ENCODE assay signal across 15 cellular contexts in genomic region chr1:246139745-246140182, GRCh38.
DNase-seq lines count a peak whose midpoint lies in the region; ATAC-seq and TF ChIP-seq lines count a peak whose summit lies in the region.
"Had no signal": no experiment of that assay in that cellular context is flagged by ENCODE, and none has a peak within 500 bp of the region (broad histone marks: within the 10 kb centered on the region; RNA-seq: fewer than 3 reads in every experiment).

No MANE protein-coding gene starts in this region.

- DNase-seq in activated T-cell treated with anti-CD3 and anti-CD28 coated beads, Interleukin-2, amount 50 U/mL, for 72 hours: no peak
- no peak for DNase-seq in activated T-cell treated with anti-CD3 and anti-CD28 coated beads, Interleukin-2, amount 50 U/mL, for 48 hours
- DNase-seq in SJSA1 (ENCODE audit: low read depth in 1 of 2, low spot score in 2 of 2): peak in 1 of 2 experiments; percentile 72
- peak; percentile 52 for DNase-seq in fibroblast of gingiva (ENCODE audit: low read depth)
- no peak for DNase-seq in stimulated activated effector memory CD8-positive, alpha-beta T cell treated with anti-CD3 and anti-CD28 coated beads, Interleukin-12 subunit alpha, Interleukin-12 subunit beta, amount 100 ng/mL, for 72 hours (ENCODE audit: low spot score in 2 of 2)
- DNase-seq in SIG-M5 (lab: John Stamatoyannopoulos, UW): no peak
- no peak for DNase-seq in activated CD4-positive, alpha-beta memory T cell treated with anti-CD3 and anti-CD28 coated beads, Interleukin-2, amount 10 ng/mL, durations not matched to agents 7 days and 5 days
- DNase-seq in body of pancreas: no peak
- DNase-seq: mucosa of descending colon, NCI-H2107 had no signal

- H3K9me3 Mint-ChIP-seq in activated T-cell treated with anti-CD3 and anti-CD28 coated beads, Interleukin-2, amount 50 U/mL, for 72 hours: no peaks in the 10 kb centered on the region
- H3K9me3 Mint-ChIP-seq in stimulated activated effector memory CD8-positive, alpha-beta T cell treated with anti-CD3 and anti-CD28 coated beads, Interleukin-12 subunit alpha, Interleukin-12 subunit beta, amount 100 ng/mL, for 72 hours: no peaks in the 10 kb centered on the region
- no peaks in the 10 kb centered on the region for H3K9me3 Mint-ChIP-seq in activated CD4-positive, alpha-beta memory T cell treated with anti-CD3 and anti-CD28 coated beads, Interleukin-2, amount 10 ng/mL, durations not matched to agents 7 days and 5 days
- H3K9me3 Mint-ChIP-seq: stimulated activated memory B cell treated with anti-CD40 and anti-IgM and Interleukin-4, amounts not matched to agents 10 μg/mL and 1 μg/mL and 100 μg/mL, for 72 hours had no signal

- H3K4me1 ChIP-seq in SJSA1 (replicated peaks) (peaks cover 45% of the 10 kb centered on the region), body of pancreas (no peaks in the 10 kb centered on the region)

- H3K9me3 ChIP-seq in SJSA1 (replicated peaks): no peaks in the 10 kb centered on the region
- no peaks in the 10 kb centered on the region for H3K9me3 ChIP-seq in body of pancreas
- H3K9me3 ChIP-seq: BLaER1, mucosa of descending colon had no signal

- CTCF ChIA-PET in activated CD4-positive, alpha-beta memory T cell treated with anti-CD3 and anti-CD28 coated beads, Interleukin-2, amount 10 ng/mL, durations not matched to agents 7 days and 5 days (lab: Charles Lee): no interaction called here

- POLR2A ChIA-PET in activated CD4-positive, alpha-beta memory T cell treated with anti-CD3 and anti-CD28 coated beads, Interleukin-2, amount 10 ng/mL, durations not matched to agents 7 days and 5 days (lab: Charles Lee): no interaction called here

- 79 to 82% methylated on average over 2 of the region's 2 CpGs for WGBS in body of pancreas, 2 donors

- intact Hi-C loops in body of pancreas (cut with DNase I): no loop called here

- H3K4me3 ChIP-seq in SJSA1: no peak overlapping the region
- H3K4me3 ChIP-seq in body of pancreas: no peak overlapping the region
- H3K4me3 ChIP-seq: BLaER1, cardiac muscle cell, hepatocyte, mucosa of descending colon, skin epidermis had no signal

- TF ChIP-seq POLR2A in body of pancreas (IDR thresholded peaks at IDR 0.05): no peak

- H3K27ac ChIP-seq in SJSA1: peak overlapping the region; percentile 91
- H3K27ac ChIP-seq in body of pancreas: no peak overlapping the region
- H3K27ac ChIP-seq: BLaER1, cardiac muscle cell, hepatocyte, skin epidermis had no signal

- no peaks in the 10 kb centered on the region for H3K36me3 Mint-ChIP-seq in activated T-cell treated with anti-CD3 and anti-CD28 coated beads, Interleukin-2, amount 50 U/mL, for 72 hours (ENCODE audit: insufficient read depth in 2 of 2)
- no peaks in the 10 kb centered on the region for H3K36me3 Mint-ChIP-seq in stimulated activated effector memory CD8-positive, alpha-beta T cell treated with anti-CD3 and anti-CD28 coated beads, Interleukin-12 subunit alpha, Interleukin-12 subunit beta, amount 100 ng/mL, for 72 hours
- no peaks in the 10 kb centered on the region for H3K36me3 Mint-ChIP-seq in activated CD4-positive, alpha-beta memory T cell treated with anti-CD3 and anti-CD28 coated beads, Interleukin-2, amount 10 ng/mL, durations not matched to agents 7 days and 5 days (ENCODE audit: low read depth)

- H3K27me3 ChIP-seq in SJSA1 (replicated peaks) (no peaks in the 10 kb centered on the region), body of pancreas (no peaks in the 10 kb centered on the region)
- H3K27me3 ChIP-seq: BLaER1, cardiac muscle cell, hepatocyte had no signal

- ATAC-seq in activated T-cell treated with anti-CD3 and anti-CD28 coated beads, Interleukin-2, amount 50 U/mL, for 72 hours (replicated peaks in 1 of 2): peak; percentile 64 to 87
- ATAC-seq in stimulated activated effector memory CD8-positive, alpha-beta T cell treated with anti-CD3 and anti-CD28 coated beads, Interleukin-12 subunit alpha, Interleukin-12 subunit beta, amount 100 ng/mL, for 72 hours: peak; percentile 82
- ATAC-seq in body of pancreas: no peak
- ATAC-seq: mucosa of descending colon; stimulated activated memory B cell treated with anti-CD40 and anti-IgM and Interleukin-4, amounts not matched to agents 10 μg/mL and 1 μg/mL and 100 μg/mL, for 72 hours had no signal

- no peak overlapping the region for H3K27ac Mint-ChIP-seq in activated T-cell treated with anti-CD3 and anti-CD28 coated beads, Interleukin-2, amount 50 U/mL, for 72 hours
- no peak overlapping the region for H3K27ac Mint-ChIP-seq in stimulated activated effector memory CD8-positive, alpha-beta T cell treated with anti-CD3 and anti-CD28 coated beads, Interleukin-12 subunit alpha, Interleukin-12 subunit beta, amount 100 ng/mL, for 72 hours
- no peak overlapping the region for H3K27ac Mint-ChIP-seq in activated CD4-positive, alpha-beta memory T cell treated with anti-CD3 and anti-CD28 coated beads, Interleukin-2, amount 10 ng/mL, durations not matched to agents 7 days and 5 days
- H3K27ac Mint-ChIP-seq: stimulated activated memory B cell treated with anti-CD40 and anti-IgM and Interleukin-4, amounts not matched to agents 10 μg/mL and 1 μg/mL and 100 μg/mL, for 72 hours had no signal

- no peaks in the 10 kb centered on the region for H3K36me3 ChIP-seq in SJSA1
- H3K36me3 ChIP-seq in body of pancreas (replicated peaks in 1 of 2; ENCODE audit: insufficient read depth in 1 of 2, low read depth in 2 of 2): no peaks in the 10 kb centered on the region
- H3K36me3 ChIP-seq: cardiac muscle cell had no signal

- H3K4me1 Mint-ChIP-seq in activated T-cell treated with anti-CD3 and anti-CD28 coated beads, Interleukin-2, amount 50 U/mL, for 72 hours (ENCODE audit: low read depth): no peaks in the 10 kb centered on the region
- H3K4me1 Mint-ChIP-seq in stimulated activated effector memory CD8-positive, alpha-beta T cell treated with anti-CD3 and anti-CD28 coated beads, Interleukin-12 subunit alpha, Interleukin-12 subunit beta, amount 100 ng/mL, for 72 hours: no peaks in the 10 kb centered on the region
- H3K4me1 Mint-ChIP-seq in activated CD4-positive, alpha-beta memory T cell treated with anti-CD3 and anti-CD28 coated beads, Interleukin-2, amount 10 ng/mL, durations not matched to agents 7 days and 5 days: no peaks in the 10 kb centered on the region
- H3K4me1 Mint-ChIP-seq: stimulated activated memory B cell treated with anti-CD40 and anti-IgM and Interleukin-4, amounts not matched to agents 10 μg/mL and 1 μg/mL and 100 μg/mL, for 72 hours had no signal

- no peak overlapping the region for H3K4me3 Mint-ChIP-seq in activated T-cell treated with anti-CD3 and anti-CD28 coated beads, Interleukin-2, amount 50 U/mL, for 72 hours
- H3K4me3 Mint-ChIP-seq in stimulated activated effector memory CD8-positive, alpha-beta T cell treated with anti-CD3 and anti-CD28 coated beads, Interleukin-12 subunit alpha, Interleukin-12 subunit beta, amount 100 ng/mL, for 72 hours: no peak overlapping the region
- no peak overlapping the region for H3K4me3 Mint-ChIP-seq in activated CD4-positive, alpha-beta memory T cell treated with anti-CD3 and anti-CD28 coated beads, Interleukin-2, amount 10 ng/mL, durations not matched to agents 7 days and 5 days
- H3K4me3 Mint-ChIP-seq: stimulated activated memory B cell treated with anti-CD40 and anti-IgM and Interleukin-4, amounts not matched to agents 10 μg/mL and 1 μg/mL and 100 μg/mL, for 72 hours had no signal

- TF ChIP-seq CTCF in body of pancreas (IDR thresholded peaks at IDR 0.05): no peak

- no peaks in the 10 kb centered on the region for H3K27me3 Mint-ChIP-seq in activated T-cell treated with anti-CD3 and anti-CD28 coated beads, Interleukin-2, amount 50 U/mL, for 72 hours (ENCODE audit: low read depth)
- no peaks in the 10 kb centered on the region for H3K27me3 Mint-ChIP-seq in activated CD4-positive, alpha-beta memory T cell treated with anti-CD3 and anti-CD28 coated beads, Interleukin-2, amount 10 ng/mL, durations not matched to agents 7 days and 5 days
- H3K27me3 Mint-ChIP-seq: stimulated activated memory B cell treated with anti-CD40 and anti-IgM and Interleukin-4, amounts not matched to agents 10 μg/mL and 1 μg/mL and 100 μg/mL, for 72 hours had no signal
